In the genomic region with DNA sequence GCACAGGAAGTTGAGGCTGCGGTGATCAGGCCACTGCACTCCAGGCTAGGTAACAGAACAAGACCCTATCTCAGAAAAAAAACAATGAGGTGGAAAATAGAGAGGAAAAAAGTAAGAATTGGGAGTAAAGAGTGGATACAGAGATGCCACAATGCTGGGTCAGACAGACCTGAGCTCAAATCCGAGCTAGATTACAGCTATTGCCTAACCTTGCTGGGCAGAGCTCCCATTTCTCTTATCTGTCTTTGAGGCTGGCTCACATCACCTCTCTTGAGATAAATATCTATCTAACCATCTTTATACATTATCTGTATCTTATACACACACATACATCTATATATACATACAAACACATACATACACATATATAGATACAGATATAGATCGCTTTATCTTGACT, we compare ENCODE assay signal across 31 cellular contexts. TPM values are rescaled to one million over a fixed set of nuclear protein-coding genes. Genes with fewer than 3 reads are reported as not detected.
"Had no signal": no experiment of that assay in that cellular context is flagged by ENCODE, and none has a peak within 500 bp of the region (broad histone marks: within the 10 kb centered on the region; RNA-seq: fewer than 3 reads in every experiment).

No MANE protein-coding gene starts in this region.

- H3K27ac ChIP-seq: neural progenitor cell, ovary, parathyroid adenoma, psoas muscle, skin epidermis, spleen, suprapubic skin, testis, tibial artery, transverse colon, upper lobe of right lung, vagina had no signal

- H3K4me1 ChIP-seq: neural progenitor cell, parathyroid adenoma, psoas muscle, spleen, testis, tibial artery, transverse colon, upper lobe of right lung, vagina had no signal

- H3K27me3 ChIP-seq: neural progenitor cell, ovary, suprapubic skin, testis, tibial artery, transverse colon, upper lobe of right lung, vagina had no signal

- ATAC-seq: natural killer cell; psoas muscle; right cardiac atrium; sciatic nerve; stimulated activated memory B cell treated with anti-CD40 and anti-IgM and Interleukin-4, amounts not matched to agents 10 μg/mL and 1 μg/mL and 100 μg/mL, for 72 hours; stimulated activated naive CD8-positive, alpha-beta T cell treated with anti-CD3 and anti-CD28 coated beads, Interleukin-15, amount 100 ng/mL, for 72 hours; stimulated activated naive CD8-positive, alpha-beta T cell treated with anti-CD3 and anti-CD28 coated beads, Interleukin-15, Interleukin-2, amounts not matched to agents 100 U/mL and 50 U/mL, for 24 hours; upper lobe of right lung had no signal

- H3K9me3 ChIP-seq: ovary, psoas muscle, suprapubic skin, testis, tibial artery, transverse colon, upper lobe of right lung, vagina had no signal

- H3K79me2 ChIP-seq: parathyroid adenoma had no signal

- H3K36me3 ChIP-seq: neural progenitor cell, ovary, spleen, suprapubic skin, tibial artery, transverse colon, upper lobe of right lung, vagina had no signal

- H3K4me2 ChIP-seq: neural progenitor cell, smooth muscle cell had no signal

- H3K4me3 ChIP-seq: neural progenitor cell, ovary, psoas muscle, skin epidermis, smooth muscle cell, spleen, suprapubic skin, testis, tibial artery, transverse colon, upper lobe of right lung, vagina had no signal

- DNase-seq: natural killer cell; occipital lobe; ovary; posterior cingulate gyrus; psoas muscle; right cardiac atrium; spleen; stimulated activated CD4-positive, alpha-beta T cell treated with anti-CD3 and anti-CD28 coated beads, Interleukin-12 subunit alpha, Interleukin-12 subunit beta, amount 100 ng/mL, for 4 hours; stimulated activated CD4-positive, alpha-beta T cell treated with anti-CD3 and anti-CD28 coated beads, Interleukin-1b, Interleukin-23, amount 100 ng/mL, for 48 hours; stimulated activated CD4-positive, alpha-beta T cell treated with anti-CD3 and anti-CD28 coated beads, Interleukin-4, amount 100 ng/mL, for 1 hour; stimulated activated CD4-positive, alpha-beta T cell treated with anti-CD3 and anti-CD28 coated beads, Interleukin-4, amount 100 ng/mL, for 4 hours; stimulated activated CD8-positive, alpha-beta memory T cell treated with anti-CD3 and anti-CD28 coated beads, Interleukin-4, amount 100 ng/mL, for 48 hours; stimulated activated naive CD4-positive, alpha-beta T cell; stimulated activated naive CD8-positive, alpha-beta T cell treated with anti-CD3 and anti-CD28 coated beads, Interleukin-15, amount 100 ng/mL, for 72 hours; stimulated activated naive CD8-positive, alpha-beta T cell treated with anti-CD3 and anti-CD28 coated beads, Interleukin-15, Interleukin-2, amounts not matched to agents 100 U/mL and 50 U/mL, for 24 hours; substantia nigra; testis; tibial artery; transverse colon; upper lobe of right lung had no signal

- H2AFZ ChIP-seq: neural progenitor cell, parathyroid adenoma had no signal

- H3K9ac ChIP-seq: neural progenitor cell, parathyroid adenoma had no signal

RNA-seq across cellular contexts. Expression of a gene that starts 59.0 kb away (rescaled TPM):
- total RNA-seq: natural killer cell, occipital lobe, osteoblast, progenitor cell of endocrine pancreas, psoas muscle, right cardiac atrium, sciatic nerve, smooth muscle cell, spleen, transverse colon, upper lobe of right lung, vagina had no signal
- polyA plus RNA-seq: neural cell, right cardiac atrium, smooth muscle cell, spleen had no signal
